In genomic region chr3:169661567-169662214, GRCh38 we compare ENCODE assay signal across 8 cellular contexts. TPM values are rescaled to one million over a fixed set of nuclear protein-coding genes. Genes with fewer than 3 reads are reported as not detected.
A peak's percentile ranks its signal among the peaks of the same experiment; 100 is the strongest.
DNase-seq lines count a peak whose midpoint lies in the region; ATAC-seq, FAIRE-seq and TF ChIP-seq lines count a peak whose summit lies in the region.

No MANE protein-coding gene starts in this region.

- TF ChIP-seq CTCF in suprapubic skin (IDR thresholded peaks at IDR 0.05): no peak

- no peak overlapping the region for H3K27ac Mint-ChIP-seq in activated naive CD4-positive, alpha-beta T cell treated with anti-CD3 and anti-CD28 coated beads for 36 hours
- H3K27ac Mint-ChIP-seq in central memory CD8-positive, alpha-beta T cell (ENCODE audit: low read depth): peak overlapping the region; percentile 86

- ATAC-seq in HG02938 (IDR thresholded peaks at IDR 0.05; ENCODE audit: unreplicated experiment): peak; percentile 6
- no peak for ATAC-seq in central memory CD8-positive, alpha-beta T cell (replicated peaks; ENCODE audit: extremely low read depth, poor library complexity, severe bottlenecking)
- peak; percentile 32 for ATAC-seq in left lobe of liver

- no peak for DNase-seq in activated naive CD4-positive, alpha-beta T cell treated with anti-CD3 and anti-CD28 coated beads for 36 hours
- DNase-seq in activated naive CD4-positive, alpha-beta T cell (lab: John Stamatoyannopoulos, UW): no peak
- no peak for DNase-seq in NT2/D1 (ENCODE audit: low read depth, low spot score)
- DNase-seq in central memory CD8-positive, alpha-beta T cell (ENCODE audit: low spot score in 2 of 2): no peak
- DNase-seq in left lobe of liver (ENCODE audit: low spot score): no peak
- no peak for DNase-seq in suprapubic skin (ENCODE audit: low spot score in 2 of 2)
- DNase-seq in GM19239 (ENCODE audit: insufficient read length, low spot score): no peak

- H3K4me3 ChIP-seq in NT2/D1 (ENCODE audit: insufficient read length, low read depth) (peak overlapping the region; percentile 67), suprapubic skin (peak overlapping the region; percentile 54)

- intact Hi-C loops in activated naive CD4-positive, alpha-beta T cell treated with anti-CD3 and anti-CD28 coated beads for 36 hours (cut with micrococcal nuclease): loop anchor here (1.0 to 10.0 kb wide), 9 partner anchors 96 to 1927 kb away; partner anchors contain the start of genes LRRC34, LRRIQ4, PDCD10 and SERPINI1

- no peak for TF ChIP-seq POLR2A in suprapubic skin (IDR thresholded peaks at IDR 0.05)

- H3K9me3 ChIP-seq in NT2/D1 (ENCODE audit: insufficient read depth, low read length): no peaks in the 10 kb centered on the region
- H3K9me3 ChIP-seq in suprapubic skin: no peaks in the 10 kb centered on the region

- WGBS in suprapubic skin: 1% methylated on average over 35 of the region's 44 CpGs

- no peak for FAIRE-seq in GM19239 (lab: Jason Lieb, UNC)

- H3K27me3 ChIP-seq in NT2/D1 (ENCODE audit: insufficient read depth, insufficient read length): peaks cover 83% of the 10 kb centered on the region
- peaks cover 98% of the 10 kb centered on the region for H3K27me3 ChIP-seq in suprapubic skin

- peaks cover 78% of the 10 kb centered on the region for H3K27me3 Mint-ChIP-seq in activated naive CD4-positive, alpha-beta T cell treated with anti-CD3 and anti-CD28 coated beads for 36 hours (ENCODE audit: low read depth)
- H3K27me3 Mint-ChIP-seq in central memory CD8-positive, alpha-beta T cell: peaks cover 91% of the 10 kb centered on the region

- no peaks in the 10 kb centered on the region for H3K36me3 ChIP-seq in NT2/D1 (ENCODE audit: insufficient read depth, insufficient read length, low read length)
- no peaks in the 10 kb centered on the region for H3K36me3 ChIP-seq in suprapubic skin

- no peaks in the 10 kb centered on the region for H3K36me3 Mint-ChIP-seq in activated naive CD4-positive, alpha-beta T cell treated with anti-CD3 and anti-CD28 coated beads for 36 hours (ENCODE audit: low read depth)
- peaks cover 4% of the 10 kb centered on the region for H3K36me3 Mint-ChIP-seq in central memory CD8-positive, alpha-beta T cell (ENCODE audit: insufficient read depth)

- H3K4me1 ChIP-seq in NT2/D1 (ENCODE audit: insufficient read depth, insufficient read length): peaks cover 11% of the 10 kb centered on the region
- peaks cover 46% of the 10 kb centered on the region for H3K4me1 ChIP-seq in suprapubic skin

- peak overlapping the region; percentile 62 for H3K9ac ChIP-seq in NT2/D1 (ENCODE audit: insufficient read length, low read depth)

- peak overlapping the region; percentile 78 for H3K4me3 Mint-ChIP-seq in activated naive CD4-positive, alpha-beta T cell treated with anti-CD3 and anti-CD28 coated beads for 36 hours
- H3K4me3 Mint-ChIP-seq in central memory CD8-positive, alpha-beta T cell: peak overlapping the region; percentile 84

- H3K4me1 Mint-ChIP-seq in activated naive CD4-positive, alpha-beta T cell treated with anti-CD3 and anti-CD28 coated beads for 36 hours (ENCODE audit: low read depth): peaks cover 37% of the 10 kb centered on the region
- H3K4me1 Mint-ChIP-seq in central memory CD8-positive, alpha-beta T cell: peaks cover 28% of the 10 kb centered on the region

- CTCF ChIA-PET in activated naive CD4-positive, alpha-beta T cell treated with anti-CD3 and anti-CD28 coated beads for 36 hours (lab: Charles Lee): no interaction called here

- peak overlapping the region; percentile 12 for H3K27ac ChIP-seq in suprapubic skin

- no peak for TF ChIP-seq EP300 in suprapubic skin (IDR thresholded peaks at IDR 0.05)

- H3K9me3 Mint-ChIP-seq in activated naive CD4-positive, alpha-beta T cell treated with anti-CD3 and anti-CD28 coated beads for 36 hours: no peaks in the 10 kb centered on the region
- no peaks in the 10 kb centered on the region for H3K9me3 Mint-ChIP-seq in central memory CD8-positive, alpha-beta T cell

RNA-seq across cellular contexts. Expression of gene MECOM, which starts 1.8 kb away (rescaled TPM):
- not detected for total RNA-seq in activated naive CD4-positive, alpha-beta T cell treated with anti-CD3 and anti-CD28 coated beads for 36 hours
- total RNA-seq in left lobe of liver (2.5 TPM), suprapubic skin (1 to 10 TPM; 1.1 to 6.4 (median 3.2) TPM)
